ENCODE assay signal across 24 cellular contexts in the genomic region with DNA sequence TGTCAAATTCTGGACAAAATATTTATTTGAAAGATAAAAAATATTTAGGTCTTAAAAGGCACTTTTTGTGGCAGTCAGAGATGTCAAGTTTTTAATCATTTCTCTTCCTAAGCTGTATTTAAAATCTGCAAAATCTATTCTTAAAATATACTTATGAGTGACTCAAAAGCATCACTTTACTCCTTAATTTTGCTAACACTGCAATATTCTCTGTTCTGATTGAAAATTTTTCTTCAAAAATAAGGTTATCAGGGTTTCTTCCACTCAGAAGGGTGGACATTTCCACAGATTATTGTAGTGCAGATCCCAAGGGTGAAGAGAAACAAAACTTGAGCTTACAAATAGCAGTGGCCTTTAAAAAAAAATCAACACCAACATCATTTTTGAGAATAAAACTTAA. TPM values are rescaled to one million over a fixed set of nuclear protein-coding genes. Genes with fewer than 3 reads are reported as not detected.
DNase-seq lines count a peak whose midpoint lies in the region; ATAC-seq and TF ChIP-seq lines count a peak whose summit lies in the region.
"Had no signal": no experiment of that assay in that cellular context is flagged by ENCODE, and none has a peak within 500 bp of the region (broad histone marks: within the 10 kb centered on the region; RNA-seq: fewer than 3 reads in every experiment).

No MANE protein-coding gene starts in this region.

- no peaks in the 10 kb centered on the region for H3K4me1 Mint-ChIP-seq in MCF 10A (ENCODE audit: insufficient read depth, unreplicated experiment)
- H3K4me1 Mint-ChIP-seq: GM23338, natural killer cell had no signal

- H3K79me2 ChIP-seq in OCI-LY7 (ENCODE audit: insufficient read depth, low read depth, low read length), result no peaks in the 10 kb centered on the region

- no peaks in the 10 kb centered on the region for H3K9me3 ChIP-seq in breast epithelium
- no peaks in the 10 kb centered on the region for H3K9me3 ChIP-seq in OCI-LY7 (ENCODE audit: low read length)
- H3K9me3 ChIP-seq in lower lobe of right lung, result no peaks in the 10 kb centered on the region
- H3K9me3 ChIP-seq in suprapubic skin, result no peaks in the 10 kb centered on the region
- H3K9me3 ChIP-seq: upper lobe of left lung had no signal

- CTCF ChIA-PET in MCF 10A (lab: Yijun Ruan, JAX), result no interaction called here
- CTCF ChIA-PET in OCI-LY7 (lab: Charles Lee; ENCODE audit: unreplicated experiment), result no interaction called here

- peak overlapping the region; percentile 45 to 78 for H3K27ac ChIP-seq in breast epithelium
- no peak overlapping the region for H3K27ac ChIP-seq in OCI-LY7 (ENCODE audit: low read depth, low read length, poor library complexity, severe bottlenecking)
- H3K27ac ChIP-seq in lower lobe of right lung, result peak overlapping the region; percentile 21
- H3K27ac ChIP-seq in suprapubic skin, result peak overlapping the region; percentile 9
- H3K27ac ChIP-seq: 22Rv1 had no signal

- TF ChIP-seq EP300 in suprapubic skin (IDR thresholded peaks at IDR 0.05), result no peak

- no peak for TF ChIP-seq POLR2A in breast epithelium (IDR thresholded peaks at IDR 0.05)
- no peak for TF ChIP-seq POLR2A in suprapubic skin (IDR thresholded peaks at IDR 0.05)

- no peaks in the 10 kb centered on the region for H3K9me2 ChIP-seq in OCI-LY7 (ENCODE audit: insufficient read depth, low read length)

- H3K36me3 Mint-ChIP-seq in MCF 10A (ENCODE audit: insufficient read depth, unreplicated experiment), result no peaks in the 10 kb centered on the region
- H3K36me3 Mint-ChIP-seq: activated naive CD8-positive, alpha-beta T cell; CD4-positive, CD25-positive, alpha-beta regulatory T cell; natural killer cell had no signal

- H3K27me3 Mint-ChIP-seq in MCF 10A (ENCODE audit: insufficient read depth, unreplicated experiment), result no peaks in the 10 kb centered on the region

- H3K9me3 Mint-ChIP-seq in MCF 10A (ENCODE audit: unreplicated experiment), result no peaks in the 10 kb centered on the region
- H3K9me3 Mint-ChIP-seq: activated CD8-positive, alpha-beta T cell treated with anti-CD3 and anti-CD28 coated beads for 36 hours; natural killer cell had no signal

- H3K27me3 ChIP-seq in breast epithelium (no peaks in the 10 kb centered on the region), lower lobe of right lung (ENCODE audit: low read depth) (no peaks in the 10 kb centered on the region), suprapubic skin (no peaks in the 10 kb centered on the region)
- H3K27me3 ChIP-seq: upper lobe of left lung had no signal

- H3K4me1 ChIP-seq in breast epithelium (no peaks in the 10 kb centered on the region), OCI-LY7 (ENCODE audit: insufficient read depth, low read length, poor library complexity, severe bottlenecking) (peaks cover 79% of the 10 kb centered on the region), lower lobe of right lung (peaks cover 32% of the 10 kb centered on the region), suprapubic skin (no peaks in the 10 kb centered on the region)

- intact Hi-C loops in breast epithelium (cut with DNase I; ENCODE audit: low total_unique reads), result no loop called here
- intact Hi-C loops in MCF 10A (cut with micrococcal nuclease), result no loop called here
- intact Hi-C loops in OCI-LY7 (cut with micrococcal nuclease; ENCODE audit: unreplicated experiment), result no loop called here
- intact Hi-C loops in lower lobe of right lung (cut with DNase I), result no loop called here

- H3K4me2 ChIP-seq in OCI-LY7 (ENCODE audit: low read length), result peak overlapping the region; percentile 23; the same call in 1 of the 2 replicates
- H3K4me2 ChIP-seq: GM23338 had no signal

- H4K20me1 ChIP-seq in OCI-LY7 (ENCODE audit: insufficient read depth, low read length), result no peaks in the 10 kb centered on the region

- DNase-seq in breast epithelium (ENCODE audit: low spot score in 2 of 2), result no peak
- DNase-seq in MCF 10A (ENCODE audit: unreplicated experiment), result no peak
- no peak for DNase-seq in OCI-LY7 (ENCODE audit: low spot score)
- DNase-seq in lower lobe of right lung, result no peak
- DNase-seq in suprapubic skin (ENCODE audit: low spot score in 2 of 2), result no peak
- DNase-seq: activated CD8-positive, alpha-beta T cell treated with anti-CD3 and anti-CD28 coated beads for 36 hours; anterior cingulate cortex; CD4-positive, CD25-positive, alpha-beta regulatory T cell; central memory CD4-positive, alpha-beta T cell; hippocampal formation; midbrain; natural killer cell; NCI-H1092 treated with DMSO at 0.1 percent for 48 hours; NCI-H1930; NCI-H526 treated with DMSO at 0.1 percent for 48 hours; stimulated activated CD4-positive, alpha-beta T cell treated with anti-CD3 and anti-CD28 coated beads, Interleukin-2, amount 100 ng/mL, for 48 hours; T-helper 2 cell; upper lobe of left lung had no signal

- no peak overlapping the region for H3K4me3 Mint-ChIP-seq in MCF 10A (ENCODE audit: unreplicated experiment)
- H3K4me3 Mint-ChIP-seq: activated CD8-positive, alpha-beta T cell treated with anti-CD3 and anti-CD28 coated beads for 36 hours; activated naive CD8-positive, alpha-beta T cell; CD4-positive, CD25-positive, alpha-beta regulatory T cell; GM23338; natural killer cell had no signal

- H2AFZ ChIP-seq in OCI-LY7 (ENCODE audit: low read length), result no peak overlapping the region
- H2AFZ ChIP-seq: GM23338 had no signal

- BruUV-seq in MCF 10A (replicated peaks; lab: Mats Ljungman, UMichigan) (no TSS peak), OCI-LY7 (replicated peaks; lab: Mats Ljungman, UMichigan) (no TSS peak)

- H3K36me3 ChIP-seq in breast epithelium (no peaks in the 10 kb centered on the region), OCI-LY7 (ENCODE audit: insufficient read depth, low read length) (no peaks in the 10 kb centered on the region), lower lobe of right lung (no peaks in the 10 kb centered on the region), suprapubic skin (no peaks in the 10 kb centered on the region)
- H3K36me3 ChIP-seq: upper lobe of left lung had no signal

- H3K4me3 ChIP-seq in breast epithelium, result no peak overlapping the region
- H3K4me3 ChIP-seq in OCI-LY7 (ENCODE audit: low read depth, low read length, poor library complexity, severe bottlenecking), result no peak overlapping the region
- H3K4me3 ChIP-seq in lower lobe of right lung, result no peak overlapping the region
- H3K4me3 ChIP-seq in suprapubic skin, result no peak overlapping the region
- H3K4me3 ChIP-seq: GM23338, upper lobe of left lung had no signal

- H3K27ac Mint-ChIP-seq in MCF 10A (ENCODE audit: low read depth, unreplicated experiment), result no peak overlapping the region
- H3K27ac Mint-ChIP-seq: activated CD8-positive, alpha-beta T cell treated with anti-CD3 and anti-CD28 coated beads for 36 hours; activated naive CD8-positive, alpha-beta T cell; CD4-positive, CD25-positive, alpha-beta regulatory T cell; GM23338; natural killer cell had no signal

- no peak for TF ChIP-seq CTCF in breast epithelium (IDR thresholded peaks at IDR 0.05)
- TF ChIP-seq CTCF in MCF 10A (IDR thresholded peaks at IDR 0.05; ENCODE audit: unreplicated experiment), result no peak
- no peak for TF ChIP-seq CTCF in OCI-LY7 (conservative IDR thresholded peaks at IDR 0.05; ENCODE audit: low read length)
- no peak for TF ChIP-seq CTCF in lower lobe of right lung (IDR thresholded peaks at IDR 0.05)
- no peak for TF ChIP-seq CTCF in suprapubic skin (IDR thresholded peaks at IDR 0.05)

- POLR2A ChIA-PET in MCF 10A (lab: Yijun Ruan, JAX) (interaction anchor here (0.7 to 1.0 kb wide), 2 partner anchors 9 to 711 kb away, joined by 3 to 4 read pairs; no protein-coding TSS in a partner anchor), OCI-LY7 (lab: Charles Lee) (interaction anchor here (1.0 kb wide), 2 partner anchors 8 to 32 kb away, joined by 3 read pairs; no protein-coding TSS in a partner anchor)

- ATAC-seq in lower lobe of right lung, result no peak
- ATAC-seq in GM21526 (IDR thresholded peaks at IDR 0.05; ENCODE audit: low FRiP score, unreplicated experiment), result no peak
- no peak for ATAC-seq in HG03521 (IDR thresholded peaks at IDR 0.05; ENCODE audit: unreplicated experiment)
- no peak for ATAC-seq in GM18520 (IDR thresholded peaks at IDR 0.05; ENCODE audit: unreplicated experiment)
- ATAC-seq: activated CD8-positive, alpha-beta T cell treated with anti-CD3 and anti-CD28 coated beads for 36 hours; GM23338; natural killer cell had no signal

RNA-seq across cellular contexts. Expression of a gene that starts 27.5 kb away (rescaled TPM):
- 10 to 100 TPM; 26.4 to 77.0 (median 40.2) TPM for total RNA-seq in breast epithelium
- 11.6 and 16.8 TPM in 2 replicates for total RNA-seq in MCF 10A (2022)
- total RNA-seq in OCI-LY7 (2014; rRNA removed; shearing (Covaris generic)), result 13.1 and 19.6 TPM in 2 replicates
- total RNA-seq in OCI-LY7 (2022), result 17.9 and 26.3 TPM in 2 replicates
- total RNA-seq in lower lobe of right lung, result 20.4 TPM
- total RNA-seq in suprapubic skin, result 10 to 100 TPM; 35.0 to 60.8 (median 43.8) TPM
